17 cellular contexts compared by ENCODE assay signal in genomic region chr18:58580623-58581022, GRCh38. TPM values are rescaled to one million over a fixed set of nuclear protein-coding genes. Genes with fewer than 3 reads are reported as not detected.
A peak's percentile ranks its signal among the peaks of the same experiment; 100 is the strongest.
DNase-seq lines count a peak whose midpoint lies in the region; ATAC-seq, FAIRE-seq and TF ChIP-seq lines count a peak whose summit lies in the region.
"Had no signal": no experiment of that assay in that cellular context is flagged by ENCODE, and none has a peak within 500 bp of the region (broad histone marks: within the 10 kb centered on the region; RNA-seq: fewer than 3 reads in every experiment).

No MANE protein-coding gene starts in this region.

- peaks cover 0 to 1% of the 10 kb centered on the region in 2 experiments; a peak in 1 of 5 replicates for H3K9me3 Mint-ChIP-seq in H9
- H3K9me3 Mint-ChIP-seq: stimulated activated naive CD8-positive, alpha-beta T cell treated with anti-CD3 and anti-CD28 coated beads, Interleukin-15, Interleukin-2, amounts not matched to agents 100 ng/mL and 50 ng/mL, for 24 hours had no signal

- H2AK5ac ChIP-seq in H9 (ENCODE audit: insufficient read length, low read length): no peak overlapping the region

- H3K27me3 ChIP-seq in H9 (ENCODE audit: insufficient read depth, low read length) (no peaks in the 10 kb centered on the region), Panc1 (ENCODE audit: control insufficient read depth, insufficient read depth, low read length) (no peaks in the 10 kb centered on the region), fibroblast of lung (ENCODE audit: control insufficient read depth, insufficient read depth, low read length) (no peaks in the 10 kb centered on the region), psoas muscle (ENCODE audit: insufficient read depth in 3 of 3, low read length in 2 of 3) (no peaks in the 10 kb centered on the region)
- H3K27me3 ChIP-seq: pancreas had no signal

- H2AFZ ChIP-seq in H9 (ENCODE audit: low read length) (no peak overlapping the region), fibroblast of lung (ENCODE audit: low read length) (no peak overlapping the region)

- no peaks in the 10 kb centered on the region for H3K36me3 Mint-ChIP-seq in H9 (ENCODE audit: insufficient read depth in 1 of 3, low read depth in 3 of 3)

- no TSS peak for BruUV-seq in Panc1 (replicated peaks; lab: Mats Ljungman, UMichigan)

- H3K79me1 ChIP-seq in H9 (ENCODE audit: insufficient read depth, low read depth, low read length, poor library complexity, severe bottlenecking): no peaks in the 10 kb centered on the region

- no peak for FAIRE-seq in D721Med (lab: Jason Lieb, UNC)
- FAIRE-seq: GM18507, pancreas had no signal

- H3T11ph ChIP-seq in H9 (ENCODE audit: low read length): no peak overlapping the region

- no peak overlapping the region for H4K8ac ChIP-seq in H9 (replicated peaks; ENCODE audit: insufficient read length, low read depth, low read length)

- H3K4me1 Mint-ChIP-seq in H9: peaks cover 63 to 66% of the 10 kb centered on the region in 2 experiments
- H3K4me1 Mint-ChIP-seq: activated CD4-positive, alpha-beta memory T cell treated with anti-CD3 and anti-CD28 coated beads, Interleukin-2, amount 10 ng/mL, durations not matched to agents 7 days and 5 days had no signal

- no peak overlapping the region for H3K18ac ChIP-seq in H9 (ENCODE audit: insufficient read length, low read depth, low read length)

- intact Hi-C loops in Panc1 (cut with micrococcal nuclease; ENCODE audit: unreplicated experiment): no loop called here
- intact Hi-C loops in psoas muscle (cut with DNase I): loop anchor here in 1 of 2 donors (5.0 kb wide), 1 partner anchor 33 kb away; no protein-coding TSS in a partner anchor

- TF ChIP-seq CTCF in H9 (conservative IDR thresholded peaks at IDR 0.05) (peak; percentile 49; the same call in 2 of the 3 replicates), Panc1 (IDR thresholded peaks at IDR 0.05) (no peak; the same call in 1 of the 2 replicates), fibroblast of lung (conservative IDR thresholded peaks at IDR 0.05 in 1 of 2, IDR thresholded peaks at IDR 0.05 in 1 of 2; ENCODE audit: low read depth in 1 of 2, low read length in 2 of 2) (peak in 1 of 2 donors; percentile 4), psoas muscle (IDR thresholded peaks at IDR 0.05) (no peak), D721Med (IDR thresholded peaks at IDR 0.05; ENCODE audit: insufficient read depth, missing control alignments) (no peak)

- POLR2A ChIA-PET in Panc1 (lab: Charles Lee): no interaction called here

- H3K4me2 ChIP-seq in H9 (ENCODE audit: insufficient read depth, insufficient read length, low read length) (no peak overlapping the region), fibroblast of lung (ENCODE audit: extremely low read depth, insufficient read depth, low read length) (no peak overlapping the region)

- H4K20me1 ChIP-seq in H9 (ENCODE audit: control insufficient read depth, insufficient read depth, insufficient read length) (no peaks in the 10 kb centered on the region), fibroblast of lung (ENCODE audit: control insufficient read depth, extremely low read depth, insufficient read depth, low read length) (no peaks in the 10 kb centered on the region)

- no peak overlapping the region for H3K14ac ChIP-seq in H9 (ENCODE audit: insufficient read depth, low read length)

- H3K4me3 ChIP-seq in Panc1 (ENCODE audit: low read depth in 2 of 2, low read length in 2 of 2) (no peak overlapping the region), fibroblast of lung (replicated peaks in 1 of 4; ENCODE audit: control extremely low read depth in 1 of 4, insufficient read depth in 1 of 4, low read depth in 3 of 4, low read length in 4 of 4) (no peak overlapping the region), psoas muscle (no peak overlapping the region)
- H3K4me3 ChIP-seq: pancreas had no signal

- no peaks in the 10 kb centered on the region for H3K9me3 ChIP-seq in H9 (ENCODE audit: control insufficient read depth, low read depth, low read length)
- no peaks in the 10 kb centered on the region for H3K9me3 ChIP-seq in Panc1 (ENCODE audit: control insufficient read depth, insufficient read depth, low read depth, low read length)
- no peaks in the 10 kb centered on the region for H3K9me3 ChIP-seq in fibroblast of lung (ENCODE audit: control insufficient read depth, insufficient read depth, low read depth, low read length)
- H3K9me3 ChIP-seq in psoas muscle: no peaks in the 10 kb centered on the region
- H3K9me3 ChIP-seq: pancreas had no signal

- peak; percentile 55 for DNase-seq in H9
- no peak for DNase-seq in Panc1 (ENCODE audit: low read depth, low spot score)
- DNase-seq in fibroblast of lung (ENCODE audit: low read depth in 2 of 2): peak; percentile 73 to 82
- DNase-seq in psoas muscle: no peak
- no peak for DNase-seq in NCI-H1417 (lab: John Stamatoyannopoulos, UW)
- DNase-seq in D721Med (ENCODE audit: insufficient read length, low spot score): no peak
- DNase-seq: activated CD4-positive, alpha-beta memory T cell treated with anti-CD3 and anti-CD28 coated beads, Interleukin-2, amount 10 ng/mL, durations not matched to agents 7 days and 5 days; activated naive CD4-positive, alpha-beta T cell treated with anti-CD3 and anti-CD28 coated beads, Interleukin-2, amount 50 U/mL, for 16 hours; cortex of kidney; DND-41; glutamatergic neuron; NCI-H1105 treated with DMSO at 0.1 percent for 48 hours; NCI-H748 treated with DMSO at 0.1 percent for 48 hours; pancreas had no signal

- no peak overlapping the region for H2BK120ac ChIP-seq in H9 (ENCODE audit: low read depth, low read length, poor library complexity, severe bottlenecking)

- H3K23ac ChIP-seq in H9 (ENCODE audit: insufficient read length, low read depth, low read length): no peak overlapping the region

- H3K27me3 Mint-ChIP-seq in H9 (ENCODE audit: low read depth): no peaks in the 10 kb centered on the region; the same call in 1 of the 2 replicates

- ATAC-seq in Panc1: no peak
- no peak for ATAC-seq in psoas muscle
- no peak for ATAC-seq in GM18907 (IDR thresholded peaks at IDR 0.05; ENCODE audit: unreplicated experiment)
- ATAC-seq: pancreas had no signal

- no peak overlapping the region for H2BK20ac ChIP-seq in H9 (ENCODE audit: low read depth, low read length, poor library complexity, severe bottlenecking)

- in situ Hi-C loops in Panc1 (cut with HindIII; ENCODE audit: low pct_unique_long_range_greater_than_20kb, low sequenced_read_pairs): no loop called here

- CTCF ChIA-PET in Panc1 (lab: Charles Lee): no interaction called here

- no peak overlapping the region for H3K9ac ChIP-seq in H9 (ENCODE audit: extremely low read depth, insufficient read length, low read length)
- H3K9ac ChIP-seq in fibroblast of lung (ENCODE audit: insufficient read depth, low read length): no peak overlapping the region

- no peak overlapping the region for H2BK12ac ChIP-seq in H9 (ENCODE audit: insufficient read length, low read depth, low read length)

- H4K91ac ChIP-seq in H9 (ENCODE audit: insufficient read length, low read depth, low read length): no peak overlapping the region

- H3K56ac ChIP-seq in H9 (ENCODE audit: insufficient read length, low read depth, low read length): no peak overlapping the region

- peaks cover 21% of the 10 kb centered on the region for H3K4me1 ChIP-seq in H9 (ENCODE audit: insufficient read depth, low read length)
- H3K4me1 ChIP-seq in Panc1 (ENCODE audit: control insufficient read depth, insufficient read depth, low read length): peaks cover 7% of the 10 kb centered on the region; the same call in 1 of the 2 replicates
- peaks cover 22% of the 10 kb centered on the region for H3K4me1 ChIP-seq in fibroblast of lung (ENCODE audit: control insufficient read depth, extremely low read depth, insufficient read depth, low read length)
- peaks cover 34% of the 10 kb centered on the region for H3K4me1 ChIP-seq in psoas muscle
- H3K4me1 ChIP-seq: pancreas had no signal

- no peaks in the 10 kb centered on the region for H3K36me3 ChIP-seq in Panc1 (ENCODE audit: control insufficient read depth, insufficient read depth, low read length)
- no peaks in the 10 kb centered on the region for H3K36me3 ChIP-seq in fibroblast of lung (ENCODE audit: control insufficient read depth, insufficient read depth, low read length)
- H3K36me3 ChIP-seq in psoas muscle (ENCODE audit: insufficient read depth in 1 of 2, low read depth in 1 of 2): no peaks in the 10 kb centered on the region
- H3K36me3 ChIP-seq: pancreas had no signal

- H3K4me3 Mint-ChIP-seq in H9: no peak overlapping the region
- H3K4me3 Mint-ChIP-seq: activated CD4-positive, alpha-beta memory T cell treated with anti-CD3 and anti-CD28 coated beads, Interleukin-2, amount 10 ng/mL, durations not matched to agents 7 days and 5 days; stimulated activated naive CD8-positive, alpha-beta T cell treated with anti-CD3 and anti-CD28 coated beads, Interleukin-15, Interleukin-2, amounts not matched to agents 100 ng/mL and 50 ng/mL, for 24 hours had no signal

- no peak overlapping the region for H4K5ac ChIP-seq in H9 (ENCODE audit: insufficient read length, low read depth, low read length)

- H3K4ac ChIP-seq in H9 (ENCODE audit: low read depth, low read length): no peak overlapping the region; the same call in 1 of the 2 replicates

- no CpG with 5 or more reads among the region's 2 CpGs for WGBS in H9 (ENCODE audit: extremely low coverage, insufficient read length, low lambda C conversion rate)
- WGBS in psoas muscle, 3 donors: 41 to 78% (median 44%) methylated on average over 2 of the region's 2 CpGs

- H2BK15ac ChIP-seq in H9 (ENCODE audit: low read depth, low read length): no peak overlapping the region

- no peak overlapping the region for H3K27ac Mint-ChIP-seq in H9
- H3K27ac Mint-ChIP-seq: activated CD4-positive, alpha-beta memory T cell treated with anti-CD3 and anti-CD28 coated beads, Interleukin-2, amount 10 ng/mL, durations not matched to agents 7 days and 5 days; stimulated activated naive CD8-positive, alpha-beta T cell treated with anti-CD3 and anti-CD28 coated beads, Interleukin-15, Interleukin-2, amounts not matched to agents 100 ng/mL and 50 ng/mL, for 24 hours had no signal

- H3K79me2 ChIP-seq in H9 (ENCODE audit: insufficient read depth, low read length) (no peaks in the 10 kb centered on the region), fibroblast of lung (ENCODE audit: control insufficient read depth, insufficient read depth, low read length) (peaks cover 13% of the 10 kb centered on the region)

- H3K23me2 ChIP-seq in H9 (ENCODE audit: insufficient read length, low read depth, low read length, poor library complexity, severe bottlenecking): no peaks in the 10 kb centered on the region

- H2BK5ac ChIP-seq in H9 (ENCODE audit: insufficient read length, low read length): no peak overlapping the region

- H3K27ac ChIP-seq in H9 (ENCODE audit: insufficient read length, low read depth, low read length) (no peak overlapping the region), Panc1 (ENCODE audit: low read length) (peak overlapping the region; percentile 29; the same call in 1 of the 2 replicates), fibroblast of lung (ENCODE audit: insufficient read depth, low read length) (peak overlapping the region; percentile 21), psoas muscle (peak overlapping the region; percentile 92)
- H3K27ac ChIP-seq: pancreas had no signal

RNA-seq across cellular contexts. Expression of gene ALPK2, which starts 48.3 kb away (rescaled TPM):
- total RNA-seq in H9 (2021): 0.37 and 0.50 TPM in 2 replicates
- 0.15 TPM for total RNA-seq in Panc1 (2021; ENCODE audit: unreplicated experiment)
- 0.02 TPM for polyA plus RNA-seq in Panc1 (2012; ENCODE audit: insufficient read length)
- total RNA-seq in fibroblast of lung: 6.9 and 12.1 TPM in 2 replicates
- polyA plus RNA-seq in fibroblast of lung: 2.4 and 44.1 TPM in 2 replicates
- 1.6 and 33.1 TPM in 2 replicates for polyA plus RNA-seq in fibroblast of lung (2012)
- 2.9 and 24.3 TPM in 2 replicates for polyA minus RNA-seq in fibroblast of lung (ENCODE audit: low replicate concordance)
- 100 to 1,000 TPM in 1 of 4 donors, 10 to 100 TPM in 3; 53.8 to 108 (median 63.4) TPM for total RNA-seq in psoas muscle
- polyA plus RNA-seq in psoas muscle: 10 to 100 TPM in 2 of 3 donors, 1 to 10 TPM in 1; 9.6 to 34.1 (median 22.0) TPM

Comparison
In these comparisons a context has a peak if more than half of its experiments do, and no peak if none do; other contexts are left out.
1. DNase-seq: peak in H9 (single experiment) and fibroblast of lung (2 of 2); none in Panc1 (single experiment), psoas muscle (0 of 2), NCI-H1417 (0 of 3) and D721Med (single experiment).